16 cellular contexts compared by ENCODE assay signal in genomic region chr3:145557405-145557804, GRCh38.
DNase-seq lines count a peak whose midpoint lies in the region; TF ChIP-seq lines count a peak whose summit lies in the region.
"Had no signal": no experiment of that assay in that cellular context is flagged by ENCODE, and none has a peak within 500 bp of the region (broad histone marks: within the 10 kb centered on the region; RNA-seq: fewer than 3 reads in every experiment).

No MANE protein-coding gene starts in this region.

- no peaks in the 10 kb centered on the region for H3K36me3 ChIP-seq in HAP-1 (replicated peaks)
- H3K36me3 ChIP-seq in neural progenitor cell = no peaks in the 10 kb centered on the region
- H3K36me3 ChIP-seq: gastroesophageal sphincter had no signal

- peaks cover 21% of the 10 kb centered on the region for H3K9me3 Mint-ChIP-seq in neural progenitor cell

- H3K9me3 ChIP-seq in HAP-1 (no peaks in the 10 kb centered on the region), neural progenitor cell (ENCODE audit: low read depth) (no peaks in the 10 kb centered on the region)

- H3K4me3 ChIP-seq in HAP-1 (no peak overlapping the region), retinal pigment epithelial cell (ENCODE audit: low read length) (no peak overlapping the region), neural progenitor cell (no peak overlapping the region)
- H3K4me3 ChIP-seq: gastroesophageal sphincter, skin epidermis had no signal

- peaks cover 5% of the 10 kb centered on the region for H3F3A ChIP-seq in neural progenitor cell (ENCODE audit: low read depth)

- H2AFZ ChIP-seq in neural progenitor cell (replicated peaks) = no peak overlapping the region

- no peak overlapping the region for H3K9ac ChIP-seq in neural progenitor cell

- H4K20me1 ChIP-seq in neural progenitor cell (ENCODE audit: low read depth) = no peaks in the 10 kb centered on the region

- TF ChIP-seq CTCF in retinal pigment epithelial cell (conservative IDR thresholded peaks at IDR 0.05; ENCODE audit: low read depth, low read length) (no peak), neural progenitor cell (IDR thresholded peaks at IDR 0.05) (no peak)

- H3K4me1 ChIP-seq in HAP-1 = peaks cover 13% of the 10 kb centered on the region
- peaks cover 14% of the 10 kb centered on the region for H3K4me1 ChIP-seq in neural progenitor cell
- H3K4me1 ChIP-seq: gastroesophageal sphincter had no signal

- H3K27ac Mint-ChIP-seq in neural progenitor cell = no peak overlapping the region
- H3K27ac Mint-ChIP-seq: activated naive CD8-positive, alpha-beta T cell treated with anti-CD3 and anti-CD28 coated beads, Interleukin-2, amount 10 ng/mL, durations not matched to agents 7 days and 5 days; CD4-positive, alpha-beta T cell had no signal

- H3K27me3 ChIP-seq in HAP-1 (ENCODE audit: low read depth) (no peaks in the 10 kb centered on the region), neural progenitor cell (no peaks in the 10 kb centered on the region)
- H3K27me3 ChIP-seq: gastroesophageal sphincter had no signal

- no peaks in the 10 kb centered on the region for H3K79me2 ChIP-seq in neural progenitor cell (ENCODE audit: low read depth)

- DNase-seq in HAP-1 (ENCODE audit: low spot score in 2 of 2) = peak; percentile 73 to 96
- peak; percentile 33 for DNase-seq in NCI-H526 treated with DMSO at 0.1 percent for 48 hours (lab: John Stamatoyannopoulos, UW)
- peak; percentile 52 for DNase-seq in fibroblast of gingiva (ENCODE audit: low read depth)
- DNase-seq in retinal pigment epithelial cell (ENCODE audit: low read depth) = peak; percentile 87
- no peak for DNase-seq in neural progenitor cell (ENCODE audit: low spot score)
- no peak for DNase-seq in SKM-1 (lab: John Stamatoyannopoulos, UW; ENCODE audit: unreplicated experiment)
- DNase-seq in head of caudate nucleus = no peak
- DNase-seq in hepatic stellate cell (ENCODE audit: low spot score) = no peak
- DNase-seq: activated naive CD8-positive, alpha-beta T cell treated with anti-CD3 and anti-CD28 coated beads, Interleukin-2, amount 10 ng/mL, durations not matched to agents 7 days and 5 days; CD4-positive, alpha-beta T cell; NCI-H1105 treated with DMSO at 0.1 percent for 48 hours; NCI-H748 treated with DMSO at 0.1 percent for 48 hours had no signal

- H3K27ac ChIP-seq in neural progenitor cell = no peak overlapping the region
- H3K27ac ChIP-seq: gastroesophageal sphincter had no signal

- peaks cover 23% of the 10 kb centered on the region for H3K4me1 Mint-ChIP-seq in neural progenitor cell
- H3K4me1 Mint-ChIP-seq: activated naive CD8-positive, alpha-beta T cell treated with anti-CD3 and anti-CD28 coated beads, Interleukin-2, amount 10 ng/mL, durations not matched to agents 7 days and 5 days; nephron had no signal

- no peak overlapping the region for H3K4me3 Mint-ChIP-seq in neural progenitor cell
- H3K4me3 Mint-ChIP-seq: activated naive CD8-positive, alpha-beta T cell treated with anti-CD3 and anti-CD28 coated beads, Interleukin-2, amount 10 ng/mL, durations not matched to agents 7 days and 5 days; CD4-positive, alpha-beta T cell; nephron; WTC11 had no signal

- peaks cover 4% of the 10 kb centered on the region for H3K36me3 Mint-ChIP-seq in neural progenitor cell
- H3K36me3 Mint-ChIP-seq: activated naive CD8-positive, alpha-beta T cell treated with anti-CD3 and anti-CD28 coated beads, Interleukin-2, amount 10 ng/mL, durations not matched to agents 7 days and 5 days had no signal

- intact Hi-C loops in head of caudate nucleus (cut with DNase I) = no loop called here

- H3K4me2 ChIP-seq in neural progenitor cell = no peak overlapping the region

- in situ Hi-C loops in HAP-1 (cut with MboI; ENCODE audit: low sequenced_read_pairs) = no loop called here

- peaks cover 7% of the 10 kb centered on the region for H3K27me3 Mint-ChIP-seq in neural progenitor cell (ENCODE audit: insufficient read depth, low read depth)
- H3K27me3 Mint-ChIP-seq: activated naive CD8-positive, alpha-beta T cell treated with anti-CD3 and anti-CD28 coated beads, Interleukin-2, amount 10 ng/mL, durations not matched to agents 7 days and 5 days; CD4-positive, alpha-beta T cell had no signal

Comparison
In these comparisons a context has a peak if more than half of its experiments do, and no peak if none do; other contexts are left out.
1. DNase-seq: peak in HAP-1 (2 of 2), NCI-H526 treated with DMSO at 0.1 percent for 48 hours (single experiment), fibroblast of gingiva (single experiment) and retinal pigment epithelial cell (single experiment); none in neural progenitor cell (single experiment), SKM-1 (single experiment), head of caudate nucleus (0 of 42) and hepatic stellate cell (single experiment).